3 cellular contexts compared by ENCODE assay signal in genomic region chr6:163901681-163902080, GRCh38.
TF ChIP-seq lines count a peak whose summit lies in the region.

No MANE protein-coding gene starts in this region.

TF ChIP-seq in HepG2, 621 proteins besides CTCF, POLR2A, EP300 and RAD21:
- no peak for TF ChIP-seq ZNF841 (CRISPR knock-in tag; IDR thresholded peaks at IDR 0.05; ENCODE audit: borderline replicate concordance)
- TF ChIP-seq FLYWCH1 (CRISPR knock-in tag; IDR thresholded peaks at IDR 0.05) = no peak
- peak; percentile 70 to 83; a peak in 3 of 4 replicates for TF ChIP-seq MAFK (conservative IDR thresholded peaks at IDR 0.05 in 1 of 2, IDR thresholded peaks at IDR 0.05 in 1 of 2; ENCODE audit: low read length in 2 of 2)
- peak; percentile 53; the same call in 1 of the 2 replicates for TF ChIP-seq MAFF (IDR thresholded peaks at IDR 0.05; ENCODE audit: low read depth, low read length)

TF ChIP-seq in IMR-90, 13 proteins besides CTCF, POLR2A, EP300 and RAD21:
- TF ChIP-seq SMC3 (IDR thresholded peaks at IDR 0.05; ENCODE audit: low read depth, low read length) (no peak), MAFK (IDR thresholded peaks at IDR 0.05; ENCODE audit: low read depth, low read length) (peak; percentile 60)
- TF ChIP-seq, protein P1, sequence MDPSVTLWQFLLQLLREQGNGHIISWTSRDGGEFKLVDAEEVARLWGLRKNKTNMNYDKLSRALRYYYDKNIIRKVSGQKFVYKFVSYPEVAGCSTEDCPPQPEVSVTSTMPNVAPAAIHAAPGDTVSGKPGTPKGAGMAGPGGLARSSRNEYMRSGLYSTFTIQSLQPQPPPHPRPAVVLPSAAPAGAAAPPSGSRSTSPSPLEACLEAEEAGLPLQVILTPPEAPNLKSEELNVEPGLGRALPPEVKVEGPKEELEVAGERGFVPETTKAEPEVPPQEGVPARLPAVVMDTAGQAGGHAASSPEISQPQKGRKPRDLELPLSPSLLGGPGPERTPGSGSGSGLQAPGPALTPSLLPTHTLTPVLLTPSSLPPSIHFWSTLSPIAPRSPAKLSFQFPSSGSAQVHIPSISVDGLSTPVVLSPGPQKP (IDR thresholded peaks at IDR 0.05; ENCODE audit: borderline replicate concordance, low read depth, low read length) = no peak
TF ChIP-seq in IMR-90: peak in this region for 1.

TF ChIP-seq in H1, 55 proteins besides CTCF, POLR2A, EP300 and RAD21:
- TF ChIP-seq MAFK (IDR thresholded peaks at IDR 0.05; ENCODE audit: low read depth, low read length) (0 out of 2 replicates have a peak, but pooled peaks have one; percentile 13), RBBP5 (IDR thresholded peaks at IDR 0.05; ENCODE audit: borderline replicate concordance, low read depth, low read length) (no peak)
TF ChIP-seq in H1: peak in this region for 1.
